In genomic region chr15:42723068-42723467, GRCh38 we compare ENCODE assay signal across 16 cellular contexts. TPM values are rescaled to one million over a fixed set of nuclear protein-coding genes. Genes with fewer than 3 reads are reported as not detected.
DNase-seq lines count a peak whose midpoint lies in the region; ATAC-seq and TF ChIP-seq lines count a peak whose summit lies in the region.
"Had no signal": no experiment of that assay in that cellular context is flagged by ENCODE, and none has a peak within 500 bp of the region (broad histone marks: within the 10 kb centered on the region; RNA-seq: fewer than 3 reads in every experiment).

No MANE protein-coding gene starts in this region.

- H3F3A ChIP-seq in OCI-LY1 (ENCODE audit: insufficient read depth, low read length), result no peaks in the 10 kb centered on the region
- no peaks in the 10 kb centered on the region for H3F3A ChIP-seq in neural progenitor cell (ENCODE audit: low read depth)

- H3K27ac Mint-ChIP-seq in endothelial cell (ENCODE audit: unreplicated experiment) (no peak overlapping the region), neural progenitor cell (peak overlapping the region; percentile 29)
- H3K27ac Mint-ChIP-seq: T-helper 1 cell treated with Interleukin-12 subunit alpha and Interleukin-12 subunit beta and Interleukin-4 antibody, amounts not matched to agents 30 μg/mL and 1 μg/mL, for 36 hours had no signal

- no peak overlapping the region for H3K4me3 Mint-ChIP-seq in endothelial cell (ENCODE audit: unreplicated experiment)
- H3K4me3 Mint-ChIP-seq in neural progenitor cell, result no peak overlapping the region
- H3K4me3 Mint-ChIP-seq: T-helper 1 cell treated with Interleukin-12 subunit alpha and Interleukin-12 subunit beta and Interleukin-4 antibody, amounts not matched to agents 30 μg/mL and 1 μg/mL, for 36 hours had no signal

- no peaks in the 10 kb centered on the region for H3K4me1 ChIP-seq in OCI-LY1 (ENCODE audit: insufficient read depth, low read length, severe bottlenecking)
- no peaks in the 10 kb centered on the region for H3K4me1 ChIP-seq in neural progenitor cell

- H3K9ac ChIP-seq in OCI-LY1 (ENCODE audit: low read length) (no peak overlapping the region), neural progenitor cell (no peak overlapping the region)

- H4K20me1 ChIP-seq in OCI-LY1 (ENCODE audit: insufficient read depth, low read length) (no peaks in the 10 kb centered on the region), neural progenitor cell (ENCODE audit: low read depth) (no peaks in the 10 kb centered on the region)

- TF ChIP-seq CTCF in OCI-LY1 (IDR thresholded peaks at IDR 0.05; ENCODE audit: low read length) (peak; percentile 31; the same call in 1 of the 2 replicates), endothelial cell (IDR thresholded peaks at IDR 0.05; ENCODE audit: unreplicated experiment) (peak; percentile 20), neural progenitor cell (IDR thresholded peaks at IDR 0.05) (peak; percentile 39)

- no peaks in the 10 kb centered on the region for H3K9me2 ChIP-seq in OCI-LY1 (ENCODE audit: low read depth, low read length)

- no peaks in the 10 kb centered on the region for H3K9me3 Mint-ChIP-seq in endothelial cell (ENCODE audit: unreplicated experiment)
- H3K9me3 Mint-ChIP-seq in neural progenitor cell, result no peaks in the 10 kb centered on the region
- H3K9me3 Mint-ChIP-seq: T-helper 1 cell treated with Interleukin-12 subunit alpha and Interleukin-12 subunit beta and Interleukin-4 antibody, amounts not matched to agents 30 μg/mL and 1 μg/mL, for 36 hours had no signal

- H3K36me3 Mint-ChIP-seq in endothelial cell (ENCODE audit: low read depth, unreplicated experiment) (peaks cover 41% of the 10 kb centered on the region), neural progenitor cell (peaks cover 22% of the 10 kb centered on the region)

- H3K27me3 ChIP-seq in OCI-LY1 (ENCODE audit: insufficient read depth, low read length) (no peaks in the 10 kb centered on the region), neural progenitor cell (no peaks in the 10 kb centered on the region)
- H3K27me3 ChIP-seq: left lung, neutrophil had no signal

- no peak overlapping the region for H3K4me2 ChIP-seq in OCI-LY1 (ENCODE audit: low read length)
- no peak overlapping the region for H3K4me2 ChIP-seq in neural progenitor cell
- H3K4me2 ChIP-seq: smooth muscle cell had no signal

- peaks cover 4% of the 10 kb centered on the region for H3K27me3 Mint-ChIP-seq in endothelial cell (ENCODE audit: unreplicated experiment)
- peaks cover 6% of the 10 kb centered on the region for H3K27me3 Mint-ChIP-seq in neural progenitor cell (ENCODE audit: insufficient read depth, low read depth)

- ATAC-seq in HG03469 (IDR thresholded peaks at IDR 0.05; ENCODE audit: unreplicated experiment), result no peak
- no peak for ATAC-seq in HG03432 (IDR thresholded peaks at IDR 0.05; ENCODE audit: unreplicated experiment)
- ATAC-seq: left lung had no signal

- H3K36me3 ChIP-seq in OCI-LY1 (ENCODE audit: insufficient read depth, low read length) (peaks cover 93% of the 10 kb centered on the region), neural progenitor cell (no peaks in the 10 kb centered on the region)

- no peaks in the 10 kb centered on the region for H3K79me2 ChIP-seq in OCI-LY1 (ENCODE audit: insufficient read depth, low read length)
- no peaks in the 10 kb centered on the region for H3K79me2 ChIP-seq in neural progenitor cell (ENCODE audit: low read depth)

- no peak overlapping the region for H3K27ac ChIP-seq in OCI-LY1 (ENCODE audit: low read depth, low read length, poor library complexity, severe bottlenecking)
- no peak overlapping the region for H3K27ac ChIP-seq in neural progenitor cell
- H3K27ac ChIP-seq: left lung, neutrophil had no signal

- no peak overlapping the region for H2AFZ ChIP-seq in OCI-LY1 (ENCODE audit: low read length)
- no peak overlapping the region for H2AFZ ChIP-seq in neural progenitor cell (replicated peaks)

- H3K4me3 ChIP-seq in OCI-LY1 (ENCODE audit: low read depth, low read length, poor library complexity, severe bottlenecking) (no peak overlapping the region), neural progenitor cell (no peak overlapping the region)
- H3K4me3 ChIP-seq: left lung, smooth muscle cell had no signal

- H3K4me1 Mint-ChIP-seq in endothelial cell (ENCODE audit: unreplicated experiment) (no peaks in the 10 kb centered on the region), neural progenitor cell (peaks cover 8% of the 10 kb centered on the region)

- DNase-seq in DMS 273 (lab: John Stamatoyannopoulos, UW; ENCODE audit: unreplicated experiment), result peak; percentile 12
- no peak for DNase-seq in DMS 273 treated with DMSO at 0.1 percent for 48 hours (lab: John Stamatoyannopoulos, UW)
- no peak for DNase-seq in endothelial cell (ENCODE audit: low spot score)
- DNase-seq in neural progenitor cell (ENCODE audit: low spot score), result peak; percentile 19
- no peak for DNase-seq in iPS-NIHi11 (ENCODE audit: low spot score)
- DNase-seq: 8988T; activated CD4-positive, alpha-beta T cell treated with anti-CD3 and anti-CD28 coated beads for 4 hours; left lung; NCI-H1092 treated with DMSO at 0.1 percent for 48 hours; NCI-H2227 treated with DMSO at 0.1 percent for 48 hours had no signal

- H3K9me3 ChIP-seq in OCI-LY1 (ENCODE audit: low read length) (no peaks in the 10 kb centered on the region), neural progenitor cell (ENCODE audit: low read depth) (no peaks in the 10 kb centered on the region)
- H3K9me3 ChIP-seq: left lung, neutrophil had no signal

RNA-seq across cellular contexts. Expression of gene CDAN1, which starts 13.9 kb away (rescaled TPM):
- 29.9 TPM for total RNA-seq in endothelial cell (ENCODE audit: unreplicated experiment)
- total RNA-seq in neural progenitor cell (ENCODE audit: low replicate concordance), result 18.7 and 20.2 TPM in 2 replicates

Comparison
In these comparisons a context has a peak if more than half of its experiments do, and no peak if none do; other contexts are left out.
1. DNase-seq: peak in DMS 273 (single experiment) and neural progenitor cell (single experiment); none in DMS 273 treated with DMSO at 0.1 percent for 48 hours (single experiment), endothelial cell (single experiment) and iPS-NIHi11 (single experiment).
2. Peak in every context shown above with its lines, with median percentiles within 50 percentile points of each other: CTCF ChIP-seq.